Comparison of ENCODE assay signal across 8 cellular contexts in genomic region chr3:172317984-172318383, GRCh38.
DNase-seq lines count a peak whose midpoint lies in the region; ATAC-seq, FAIRE-seq and TF ChIP-seq lines count a peak whose summit lies in the region.

No MANE protein-coding gene starts in this region.

- intact Hi-C loops in dorsolateral prefrontal cortex (cut with DNase I), result no loop called here

- peaks cover 33% of the 10 kb centered on the region for H4K20me1 ChIP-seq in astrocyte (ENCODE audit: insufficient read depth, low read length)

- H3K4me2 ChIP-seq in astrocyte (ENCODE audit: low read length), result peak overlapping the region; percentile 68

- H3K36me3 Mint-ChIP-seq in astrocyte (ENCODE audit: low read depth, unreplicated experiment), result peaks cover 30% of the 10 kb centered on the region

- peak; percentile 92 for DNase-seq in AG08395 (ENCODE audit: low spot score)
- DNase-seq in M059J (ENCODE audit: low read depth), result peak; percentile 99
- DNase-seq in astrocyte (ENCODE audit: low read depth), result peak; percentile 96
- DNase-seq in islet precursor cell, result peak; percentile 90
- DNase-seq in NCI-H2107 (lab: John Stamatoyannopoulos, UW), result no peak
- no peak for DNase-seq in dorsolateral prefrontal cortex

- no peak overlapping the region for H3K4me3 Mint-ChIP-seq in astrocyte (ENCODE audit: unreplicated experiment)

- peaks cover 36% of the 10 kb centered on the region for H3K4me1 ChIP-seq in astrocyte (ENCODE audit: insufficient read depth, low read length)
- H3K4me1 ChIP-seq in stomach smooth muscle (ENCODE audit: control insufficient read depth, insufficient read depth, low read length), result peaks cover 48% of the 10 kb centered on the region

- H3K4me3 ChIP-seq in astrocyte (ENCODE audit: insufficient read depth, low read depth, low read length) (peak overlapping the region; percentile 19), stomach smooth muscle (ENCODE audit: low read length in 2 of 2) (no peak overlapping the region), dorsolateral prefrontal cortex (no peak overlapping the region)

- peak; percentile 66 for ATAC-seq in GM19395 (IDR thresholded peaks at IDR 0.05; ENCODE audit: unreplicated experiment)

- H2AFZ ChIP-seq in astrocyte (ENCODE audit: low read depth, low read length), result no peak overlapping the region

- H3K79me2 ChIP-seq in astrocyte (ENCODE audit: insufficient read depth, low read length), result peaks cover 28% of the 10 kb centered on the region

- H3K9me3 ChIP-seq in astrocyte (ENCODE audit: insufficient read depth, low read depth, low read length), result no peaks in the 10 kb centered on the region
- H3K9me3 ChIP-seq in stomach smooth muscle (ENCODE audit: control insufficient read depth in 2 of 2, low read length in 2 of 2), result no peaks in the 10 kb centered on the region

- H3K9me3 Mint-ChIP-seq in astrocyte (ENCODE audit: unreplicated experiment), result no peaks in the 10 kb centered on the region

- H3K27ac Mint-ChIP-seq in astrocyte (ENCODE audit: unreplicated experiment), result peak overlapping the region; percentile 95

- peaks cover 90% of the 10 kb centered on the region for H3K4me1 Mint-ChIP-seq in astrocyte (ENCODE audit: low read depth, unreplicated experiment)

- peak; percentile 56 for FAIRE-seq in astrocyte (lab: Jason Lieb, UNC)

- H3K9ac ChIP-seq in astrocyte (ENCODE audit: low read length) (peak overlapping the region; percentile 71), stomach smooth muscle (ENCODE audit: low read length in 2 of 2) (peak overlapping the region in 1 of 2 donors; percentile 2)

- peak overlapping the region; percentile 95 for H3K27ac ChIP-seq in astrocyte (ENCODE audit: low read depth, low read length)
- peak overlapping the region; percentile 46 for H3K27ac ChIP-seq in stomach smooth muscle (ENCODE audit: low read length)
- H3K27ac ChIP-seq in dorsolateral prefrontal cortex, result peak overlapping the region in 4 of 59 donors; percentile 1 to 31 (median 20)

- H3K36me3 ChIP-seq in astrocyte (ENCODE audit: insufficient read depth, low read length), result peaks cover 46% of the 10 kb centered on the region
- H3K36me3 ChIP-seq in stomach smooth muscle (ENCODE audit: control insufficient read depth in 2 of 2, insufficient read depth in 2 of 2, low read length in 2 of 2), result peaks cover 0 to 2% of the 10 kb centered on the region in 2 donors

- no peaks in the 10 kb centered on the region for H3K27me3 Mint-ChIP-seq in astrocyte (ENCODE audit: low read depth, unreplicated experiment)

- H3K27me3 ChIP-seq in astrocyte (ENCODE audit: insufficient read depth, low read length), result no peaks in the 10 kb centered on the region
- H3K27me3 ChIP-seq in stomach smooth muscle (ENCODE audit: control insufficient read depth in 1 of 2, insufficient read depth in 2 of 2, low read length in 2 of 2), result no peaks in the 10 kb centered on the region
- H3K27me3 ChIP-seq in dorsolateral prefrontal cortex, result no peaks in the 10 kb centered on the region

- TF ChIP-seq CTCF in astrocyte (IDR thresholded peaks at IDR 0.05; ENCODE audit: insufficient read depth, low read depth, low read length) (no peak), dorsolateral prefrontal cortex (IDR thresholded peaks at IDR 0.05 in 54 of 56, conservative IDR thresholded peaks at IDR 0.05 in 2 of 56; ENCODE audit: low read depth in 1 of 56, partially characterized antibody in 56 of 56) (no peak)

Comparison
In these comparisons a context has a peak if more than half of its experiments do, and no peak if none do; other contexts are left out.
1. DNase-seq: peak in AG08395 (single experiment), M059J (single experiment), astrocyte (single experiment) and islet precursor cell (single experiment); none in NCI-H2107 (single experiment) and dorsolateral prefrontal cortex (0 of 10).